ENCODE assay signal across 8 cellular contexts in the genomic region with DNA sequence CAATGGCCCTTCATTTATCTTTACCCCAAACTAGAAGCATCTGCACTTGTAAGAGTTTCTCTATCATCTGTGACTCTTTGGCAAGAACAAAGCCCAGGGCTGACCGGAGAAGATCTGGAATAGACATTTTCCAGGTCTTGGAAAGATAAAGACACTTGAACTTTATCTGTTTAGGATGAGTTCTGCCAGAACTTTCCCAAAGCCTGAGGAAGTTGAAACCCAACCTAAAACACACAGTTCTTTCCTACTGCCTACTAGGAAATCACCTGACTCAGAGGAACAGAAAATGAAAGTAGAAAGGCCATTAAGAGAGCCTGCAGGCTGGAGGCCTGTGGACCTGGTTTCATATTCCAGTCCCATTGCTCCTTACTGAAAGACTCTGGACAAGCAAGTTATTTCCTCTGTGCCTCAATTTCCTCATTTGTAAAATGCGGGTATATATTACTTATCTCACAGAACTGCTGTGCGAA. TPM values are rescaled to one million over a fixed set of nuclear protein-coding genes. Genes with fewer than 3 reads are reported as not detected.
DNase-seq lines count a peak whose midpoint lies in the region; ATAC-seq and TF ChIP-seq lines count a peak whose summit lies in the region.

No MANE protein-coding gene starts in this region.

- no peaks in the 10 kb centered on the region for H3K9me3 ChIP-seq in adipocyte (ENCODE audit: control insufficient read depth, low read length)
- H3K9me3 ChIP-seq in sigmoid colon: no peaks in the 10 kb centered on the region

- 20 to 22% methylated on average over 3 of the region's 3 CpGs for WGBS in sigmoid colon, 2 donors

- intact Hi-C loops in left cardiac atrium (cut with DNase I): loop anchor here in 1 of 2 donors (5.0 kb wide), 1 partner anchor 76 kb away; no protein-coding TSS in a partner anchor
- intact Hi-C loops in sigmoid colon (cut with DNase I): loop anchor here (10.0 kb wide), 1 partner anchor 239 kb away; no protein-coding TSS in a partner anchor

- TF ChIP-seq CTCF in sigmoid colon (IDR thresholded peaks at IDR 0.05): no peak

- H3K9ac ChIP-seq in adipocyte (ENCODE audit: low read length): peak overlapping the region; percentile 94

- H3K4me3 ChIP-seq in adipocyte (ENCODE audit: low read length): peak overlapping the region; percentile 96
- peak overlapping the region; percentile 66 to 94 (median 76) for H3K4me3 ChIP-seq in sigmoid colon

- H3K36me3 ChIP-seq in adipocyte (ENCODE audit: control insufficient read depth, insufficient read depth, low read length, severe bottlenecking): no peaks in the 10 kb centered on the region
- no peaks in the 10 kb centered on the region for H3K36me3 ChIP-seq in sigmoid colon

- TF ChIP-seq EP300 in sigmoid colon (IDR thresholded peaks at IDR 0.05): peak in 1 of 4 donors; percentile 38

- peak; percentile 51 for DNase-seq in AG08395 (ENCODE audit: low spot score)
- DNase-seq in NCI-H2107 treated with DMSO at 0.1 percent for 48 hours (lab: John Stamatoyannopoulos, UW; ENCODE audit: unreplicated experiment): peak; percentile 78
- peak; percentile 79 for DNase-seq in adipocyte (ENCODE audit: low read depth)
- no peak for DNase-seq in left cardiac atrium
- no peak for DNase-seq in sigmoid colon
- no peak for DNase-seq in DMS 273 treated with DMSO at 0.1 percent for 48 hours (lab: John Stamatoyannopoulos, UW)

- ATAC-seq in GM18505 (IDR thresholded peaks at IDR 0.05; ENCODE audit: unreplicated experiment): peak; percentile 56
- ATAC-seq in HG02852 (IDR thresholded peaks at IDR 0.05; ENCODE audit: unreplicated experiment): peak; percentile 63
- ATAC-seq in left cardiac atrium: peak; percentile 29 to 45

- H3K27ac ChIP-seq in sigmoid colon: peak overlapping the region; percentile 83 to 86 (median 85)

- no peaks in the 10 kb centered on the region for H3K27me3 ChIP-seq in adipocyte (replicated peaks; ENCODE audit: control insufficient read depth, insufficient read depth, low read length)
- H3K27me3 ChIP-seq in sigmoid colon: no peaks in the 10 kb centered on the region

- H3K4me1 ChIP-seq in adipocyte (ENCODE audit: control insufficient read depth, insufficient read depth, low read length): peaks cover 27% of the 10 kb centered on the region
- H3K4me1 ChIP-seq in sigmoid colon: peaks cover 0 to 26% (median 19%) of the 10 kb centered on the region in 4 donors

- TF ChIP-seq POLR2A in GM18505 (IDR thresholded peaks at IDR 0.05; ENCODE audit: borderline replicate concordance, extremely low read depth, insufficient read depth, insufficient read length) (peak; percentile 60), sigmoid colon (IDR thresholded peaks at IDR 0.05) (no peak)

RNA-seq across cellular contexts. Expression of gene UBE2L6, which starts 1.4 kb away (rescaled TPM):
- total RNA-seq in left cardiac atrium (10 to 100 TPM; 28.9 to 30.0 TPM), sigmoid colon (10 to 100 TPM; 26.5 to 37.8 (median 32.5) TPM)
- 100 to 1,000 TPM in 1 of 3 donors, 10 to 100 TPM in 2; 42.6 to 106 (median 62.9) TPM for polyA plus RNA-seq in sigmoid colon

RNA-seq across cellular contexts. Expression of gene SMTNL1, which starts 28.7 kb away (rescaled TPM):
- total RNA-seq in left cardiac atrium: not detected
- total RNA-seq in sigmoid colon: not detected
- not detected for polyA plus RNA-seq in sigmoid colon

RNA-seq across cellular contexts. Expression of gene SERPING1, which starts 31.4 kb away (rescaled TPM):
- total RNA-seq in left cardiac atrium (100 to 1,000 TPM; 198 to 266 TPM), sigmoid colon (100 to 1,000 TPM; 214 to 397 (median 295) TPM)
- 100 to 1,000 TPM in 1 of 3 donors, 10 to 100 TPM in 2; 24.5 to 147 (median 49.9) TPM for polyA plus RNA-seq in sigmoid colon

RNA-seq across cellular contexts. Expression of gene TIMM10, which starts 35.5 kb away (rescaled TPM):
- total RNA-seq in left cardiac atrium (10 to 100 TPM; 58.0 to 58.9 TPM), sigmoid colon (10 to 100 TPM; 22.4 to 59.7 (median 33.0) TPM)
- 10 to 100 TPM; 48.0 to 62.9 (median 52.7) TPM for polyA plus RNA-seq in sigmoid colon

RNA-seq across cellular contexts. Expression of gene SLC43A1, which starts 50.6 kb away (rescaled TPM):
- total RNA-seq in left cardiac atrium (1 to 10 TPM; 5.8 to 7.2 TPM), sigmoid colon (10 to 100 TPM; 19.1 to 32.4 (median 27.4) TPM)
- polyA plus RNA-seq in sigmoid colon: 10 to 100 TPM in 1 of 3 donors, 1 to 10 TPM in 1, under 1 TPM in 1; 0.92 to 14.3 (median 5.4) TPM

Comparison
In these comparisons a context has a peak if more than half of its experiments do, and no peak if none do; other contexts are left out.
1. DNase-seq: peak in AG08395 (single experiment), NCI-H2107 treated with DMSO at 0.1 percent for 48 hours (single experiment) and adipocyte (single experiment); none in left cardiac atrium (single experiment), sigmoid colon (single experiment) and DMS 273 treated with DMSO at 0.1 percent for 48 hours (single experiment).
2. Peak in every context shown above with its lines, with median percentiles within 50 percentile points of each other: ATAC-seq.